In the genomic region with DNA sequence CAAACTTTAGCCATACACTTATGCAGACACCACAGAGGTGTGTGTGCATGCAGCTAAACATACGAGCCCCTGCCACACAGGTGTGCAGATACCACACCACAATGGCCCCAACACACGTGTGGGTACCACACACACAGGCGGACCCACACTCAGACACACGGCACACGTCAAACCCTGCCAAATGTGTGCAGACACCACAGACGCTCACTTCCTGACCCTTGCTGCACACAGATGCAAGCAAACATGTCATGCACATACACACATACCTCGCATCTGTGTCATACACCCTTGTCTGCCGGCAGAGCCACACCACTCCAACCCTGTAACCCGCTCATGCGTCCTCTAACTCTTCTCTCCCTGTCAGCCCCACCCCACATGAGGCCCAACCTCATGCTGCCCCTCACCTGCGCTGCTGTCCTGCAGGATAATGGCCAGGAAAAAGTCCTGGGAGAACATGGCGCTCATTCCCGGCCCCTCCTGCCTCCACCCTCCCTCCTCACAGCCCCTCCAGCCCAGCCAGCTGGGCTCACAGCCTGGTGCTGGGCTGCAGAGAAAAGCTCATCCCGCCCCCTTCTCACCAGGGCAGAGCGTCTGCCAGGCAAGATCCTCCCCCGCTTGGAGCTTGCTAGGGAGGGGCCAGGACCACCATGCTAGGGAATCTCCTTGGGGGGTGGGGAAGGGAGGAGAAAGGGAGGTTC, we compare ENCODE assay signal across 8 cellular contexts. TPM values are rescaled to one million over a fixed set of nuclear protein-coding genes. Genes with fewer than 3 reads are reported as not detected.
DNase-seq lines count a peak whose midpoint lies in the region; ATAC-seq and TF ChIP-seq lines count a peak whose summit lies in the region.

No MANE protein-coding gene starts in this region.

- H3K79me2 ChIP-seq in GM23248 (ENCODE audit: insufficient read depth) = no peaks in the 10 kb centered on the region

- H3K36me3 ChIP-seq in GM23248 (ENCODE audit: low read depth) (no peaks in the 10 kb centered on the region), adipocyte (ENCODE audit: control insufficient read depth, insufficient read depth, low read length, severe bottlenecking) (peaks cover 17% of the 10 kb centered on the region), WERI-Rb-1 (peaks cover 8% of the 10 kb centered on the region), gastrocnemius medialis (peaks cover 0 to 17% of the 10 kb centered on the region in 2 donors)

- DNase-seq in Ammon's horn (ENCODE audit: low spot score) (peak; percentile 80), GM23248 (peak; percentile 59), adipocyte (ENCODE audit: low read depth) (peak; percentile 17), WERI-Rb-1 (no peak), gastrocnemius medialis (no peak), amniotic stem cell (lab: John Stamatoyannopoulos, UW) (no peak)

- TF ChIP-seq POLR2A in gastrocnemius medialis (IDR thresholded peaks at IDR 0.05) = no peak

- H3K9me3 ChIP-seq in GM23248 (ENCODE audit: low read depth) = no peaks in the 10 kb centered on the region
- H3K9me3 ChIP-seq in adipocyte (ENCODE audit: control insufficient read depth, low read length) = no peaks in the 10 kb centered on the region
- no peaks in the 10 kb centered on the region for H3K9me3 ChIP-seq in WERI-Rb-1 (ENCODE audit: severe bottlenecking)
- H3K9me3 ChIP-seq in gastrocnemius medialis = no peaks in the 10 kb centered on the region

- H3K9ac ChIP-seq in GM23248 (no peak overlapping the region), adipocyte (ENCODE audit: low read length) (no peak overlapping the region)

- in situ Hi-C loops in GM23248 (cut with MboI) (no loop called here), gastrocnemius medialis (cut with MboI; ENCODE audit: low sequenced_read_pairs in 4 of 4) (no loop called here)

- TF ChIP-seq CTCF in WERI-Rb-1 (IDR thresholded peaks at IDR 0.05; ENCODE audit: low read depth, low read length) (no peak), gastrocnemius medialis (IDR thresholded peaks at IDR 0.05 in 4 of 5, conservative IDR thresholded peaks at IDR 0.05 in 1 of 5) (no peak)

- ATAC-seq in GM21367 (IDR thresholded peaks at IDR 0.05; ENCODE audit: unreplicated experiment) (no peak), gastrocnemius medialis (no peak)

- no peaks in the 10 kb centered on the region for H4K20me1 ChIP-seq in GM23248 (ENCODE audit: insufficient read depth)

- H3K27ac ChIP-seq in GM23248 (no peak overlapping the region), layer of hippocampus (ENCODE audit: low read depth, low read length) (peak overlapping the region; percentile 49), WERI-Rb-1 (no peak overlapping the region), gastrocnemius medialis (no peak overlapping the region)

- intact Hi-C loops in gastrocnemius medialis (cut with DNase I; ENCODE audit: low total_unique reads) = no loop called here

- WGBS in GM23248 (ENCODE audit: low coverage in 1 of 2, low lambda C conversion rate in 2 of 2, missing lambda C conversion rate in 2 of 2), 2 experiments = 44 to 60% methylated on average over 15 to 16 of the region's 16 CpGs

- no peak overlapping the region for H3K4me2 ChIP-seq in GM23248 (ENCODE audit: unreplicated experiment)

- no peaks in the 10 kb centered on the region for H3K9me2 ChIP-seq in GM23248 (ENCODE audit: insufficient read depth)

- no peak overlapping the region for H2AFZ ChIP-seq in GM23248

- H3K4me1 ChIP-seq in GM23248 (ENCODE audit: insufficient read depth) = no peaks in the 10 kb centered on the region
- no peaks in the 10 kb centered on the region for H3K4me1 ChIP-seq in adipocyte (ENCODE audit: control insufficient read depth, insufficient read depth, low read length)
- H3K4me1 ChIP-seq in gastrocnemius medialis = no peaks in the 10 kb centered on the region

- no peaks in the 10 kb centered on the region for H3F3A ChIP-seq in GM23248 (ENCODE audit: insufficient read depth)

- no peak overlapping the region for H3K4me3 ChIP-seq in GM23248
- no peak overlapping the region for H3K4me3 ChIP-seq in adipocyte (ENCODE audit: low read length)
- H3K4me3 ChIP-seq in WERI-Rb-1 (ENCODE audit: low read depth, low read length) = no peak overlapping the region
- no peak overlapping the region for H3K4me3 ChIP-seq in gastrocnemius medialis

- H3K27me3 ChIP-seq in GM23248 (replicated peaks; ENCODE audit: insufficient read depth) (no peaks in the 10 kb centered on the region), adipocyte (replicated peaks; ENCODE audit: control insufficient read depth, insufficient read depth, low read length) (no peaks in the 10 kb centered on the region), layer of hippocampus (ENCODE audit: control insufficient read depth, insufficient read depth, low read length) (no peaks in the 10 kb centered on the region), WERI-Rb-1 (ENCODE audit: insufficient read depth, low read depth, severe bottlenecking) (no peaks in the 10 kb centered on the region), gastrocnemius medialis (no peaks in the 10 kb centered on the region)

RNA-seq across cellular contexts. Expression of gene SMPD1, which starts 14.2 kb away (rescaled TPM):
- 70.1 and 87.8 TPM in 2 replicates for total RNA-seq in GM23248 (2014; rRNA removed; shearing (Covaris generic))
- polyA plus RNA-seq in GM23248 (2016; fragmentation: Nextera tagmentation; extraction: Ambion mirVana) = 67.9 and 72.3 TPM in 2 replicates
- 10 to 100 TPM; 19.2 to 56.1 (median 42.4) TPM for total RNA-seq in gastrocnemius medialis

RNA-seq across cellular contexts. Expression of gene APBB1, which starts 14.4 kb away (rescaled TPM):
- total RNA-seq in GM23248 (2014; rRNA removed; shearing (Covaris generic)) = 43.8 and 46.2 TPM in 2 replicates
- polyA plus RNA-seq in GM23248 (2016; fragmentation: Nextera tagmentation; extraction: Ambion mirVana) = 42.3 and 43.1 TPM in 2 replicates
- total RNA-seq in gastrocnemius medialis = 10 to 100 TPM; 18.5 to 49.2 (median 46.2) TPM

RNA-seq across cellular contexts. Expression of gene HPX, which starts 36.3 kb away (rescaled TPM):
- total RNA-seq in GM23248 (2014; rRNA removed; shearing (Covaris generic)) = 0.22 and 1.1 TPM in 2 replicates
- polyA plus RNA-seq in GM23248 (2016; fragmentation: Nextera tagmentation; extraction: Ambion mirVana) = 0.43 and 0.46 TPM in 2 replicates
- 10 to 100 TPM in 1 of 4 donors, 1 to 10 TPM in 1, not detected in 2; 8.7 to 17.6 TPM for total RNA-seq in gastrocnemius medialis

Comparison
In these comparisons a context has a peak if more than half of its experiments do, and no peak if none do; other contexts are left out.
1. DNase-seq: peak in Ammon's horn (single experiment), GM23248 (single experiment) and adipocyte (single experiment); none in WERI-Rb-1 (single experiment), gastrocnemius medialis (0 of 2) and amniotic stem cell (single experiment).